16 cellular contexts compared by ENCODE assay signal in the genomic region with DNA sequence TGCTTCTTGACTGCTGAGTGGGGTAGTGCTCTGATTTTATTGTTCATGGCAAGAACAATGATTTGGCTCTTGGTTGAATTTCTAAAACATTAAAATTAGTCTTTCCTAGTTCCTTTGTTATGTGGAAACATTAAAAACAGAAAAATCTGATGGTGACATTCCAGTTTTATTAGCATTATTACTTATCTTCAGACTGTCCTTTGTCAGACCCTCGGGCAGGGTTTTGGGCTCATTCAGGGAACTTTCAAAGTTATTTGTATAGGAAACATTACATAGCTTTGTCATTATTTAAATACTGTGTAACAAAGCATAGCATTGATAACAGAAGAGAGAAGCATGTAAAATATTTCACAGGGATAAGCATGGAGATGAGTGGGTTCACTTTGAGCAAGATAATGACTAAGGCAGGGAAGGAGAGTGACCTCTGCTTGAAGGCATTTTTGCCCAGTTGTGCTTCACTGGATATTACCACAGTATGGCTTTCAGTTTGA.
DNase-seq lines count a peak whose midpoint lies in the region; TF ChIP-seq lines count a peak whose summit lies in the region.
"Had no signal": no experiment of that assay in that cellular context is flagged by ENCODE, and none has a peak within 500 bp of the region (broad histone marks: within the 10 kb centered on the region; RNA-seq: fewer than 3 reads in every experiment).

No MANE protein-coding gene starts in this region.

- CTCF ChIA-PET in AG04449 (lab: Yijun Ruan, JAX), result no interaction called here

- H2AFZ ChIP-seq in hepatocyte, result no peak overlapping the region

- H3K9me2 ChIP-seq in hepatocyte (replicated peaks; ENCODE audit: insufficient read depth), result no peaks in the 10 kb centered on the region

- H3K79me2 ChIP-seq in hepatocyte, result peaks cover 6% of the 10 kb centered on the region

- H3K4me1 Mint-ChIP-seq in progenitor cell of endocrine pancreas (ENCODE audit: low read depth), result peaks cover 10% of the 10 kb centered on the region

- POLR2A ChIA-PET in AG04449 (lab: Yijun Ruan, JAX), result no interaction called here

- H3K4me3 Mint-ChIP-seq in progenitor cell of endocrine pancreas (ENCODE audit: low read depth), result no peak overlapping the region
- H3K4me3 Mint-ChIP-seq: activated naive CD8-positive, alpha-beta T cell treated with anti-CD3 and anti-CD28 coated beads, Interleukin-2, amount 10 ng/mL, durations not matched to agents 7 days and 5 days; B cell had no signal

- H3K4me3 ChIP-seq in AG04449 (ENCODE audit: low read depth, low read length) (no peak overlapping the region), adipocyte (ENCODE audit: low read length) (no peak overlapping the region), hepatocyte (no peak overlapping the region)
- H3K4me3 ChIP-seq: thoracic aorta had no signal

- 22% methylated on average over 1 of the region's 1 CpG for WGBS in hepatocyte (ENCODE audit: low lambda C conversion rate, missing lambda C conversion rate)

- DNase-seq in AG04449 (ENCODE audit: low read depth, low spot score) (peak; percentile 29), GM04503 (ENCODE audit: low read depth) (peak; percentile 21), adipocyte (ENCODE audit: low read depth) (peak; percentile 41), glomerular visceral epithelial cell (ENCODE audit: extremely low spot score) (peak; percentile 84), NCI-H2171 (lab: John Stamatoyannopoulos, UW) (no peak), progenitor cell of endocrine pancreas (ENCODE audit: low spot score, unreplicated experiment) (no peak), caudate nucleus (lab: John Stamatoyannopoulos, UW) (no peak), hepatocyte (ENCODE audit: low spot score) (no peak)
- DNase-seq: activated CD4-positive, CD25-positive, alpha-beta regulatory T cell; activated naive CD8-positive, alpha-beta T cell treated with anti-CD3 and anti-CD28 coated beads, Interleukin-2, amount 10 ng/mL, durations not matched to agents 7 days and 5 days; dermis blood vessel endothelial cell; DMS79; NCI-H1105; NCI-H446 had no signal

- H4K20me1 ChIP-seq in hepatocyte (ENCODE audit: insufficient read depth, poor library complexity, severe bottlenecking), result no peaks in the 10 kb centered on the region

- H3K27ac ChIP-seq in caudate nucleus (ENCODE audit: low read depth, low read length), result no peak overlapping the region
- no peak overlapping the region for H3K27ac ChIP-seq in hepatocyte
- H3K27ac ChIP-seq: thoracic aorta had no signal

- no peak for TF ChIP-seq CTCF in AG04449 (IDR thresholded peaks at IDR 0.05; ENCODE audit: insufficient read depth, low read length, missing control alignments)
- TF ChIP-seq CTCF in progenitor cell of endocrine pancreas (IDR thresholded peaks at IDR 0.05; ENCODE audit: unreplicated experiment), result no peak
- no peak for TF ChIP-seq CTCF in hepatocyte (IDR thresholded peaks at IDR 0.05; ENCODE audit: poor library complexity)

- no peak overlapping the region for H3K27ac Mint-ChIP-seq in progenitor cell of endocrine pancreas
- H3K27ac Mint-ChIP-seq: activated naive CD8-positive, alpha-beta T cell treated with anti-CD3 and anti-CD28 coated beads, Interleukin-2, amount 10 ng/mL, durations not matched to agents 7 days and 5 days; B cell had no signal

- no peak overlapping the region for H3K4me2 ChIP-seq in hepatocyte

- H3K36me3 ChIP-seq in adipocyte (ENCODE audit: control insufficient read depth, insufficient read depth, low read length, severe bottlenecking), result peaks cover 8% of the 10 kb centered on the region
- H3K36me3 ChIP-seq in hepatocyte (replicated peaks; ENCODE audit: insufficient read depth, low read depth), result no peaks in the 10 kb centered on the region
- H3K36me3 ChIP-seq: thoracic aorta had no signal

- H3K4me1 ChIP-seq in adipocyte (ENCODE audit: control insufficient read depth, insufficient read depth, low read length) (peaks cover 15% of the 10 kb centered on the region), hepatocyte (ENCODE audit: insufficient read depth) (peaks cover 3% of the 10 kb centered on the region)

- H3K9me3 ChIP-seq in adipocyte (ENCODE audit: control insufficient read depth, low read length) (no peaks in the 10 kb centered on the region), hepatocyte (ENCODE audit: low read depth) (no peaks in the 10 kb centered on the region)
- H3K9me3 ChIP-seq: thoracic aorta had no signal

- no peak overlapping the region for H3K9ac ChIP-seq in adipocyte (ENCODE audit: low read length)

- H3K27me3 ChIP-seq in adipocyte (replicated peaks; ENCODE audit: control insufficient read depth, insufficient read depth, low read length), result no peaks in the 10 kb centered on the region
- H3K27me3 ChIP-seq in hepatocyte, result no peaks in the 10 kb centered on the region

- no peaks in the 10 kb centered on the region for H3K9me3 Mint-ChIP-seq in progenitor cell of endocrine pancreas (ENCODE audit: low read depth)
- H3K9me3 Mint-ChIP-seq: activated naive CD8-positive, alpha-beta T cell treated with anti-CD3 and anti-CD28 coated beads, Interleukin-2, amount 10 ng/mL, durations not matched to agents 7 days and 5 days had no signal

- H3K27me3 Mint-ChIP-seq in progenitor cell of endocrine pancreas, result no peaks in the 10 kb centered on the region
- H3K27me3 Mint-ChIP-seq: activated naive CD8-positive, alpha-beta T cell treated with anti-CD3 and anti-CD28 coated beads, Interleukin-2, amount 10 ng/mL, durations not matched to agents 7 days and 5 days; B cell had no signal

- H3K36me3 Mint-ChIP-seq in progenitor cell of endocrine pancreas (ENCODE audit: insufficient read depth), result peaks cover 2% of the 10 kb centered on the region

Comparison
In these comparisons a context has a peak if more than half of its experiments do, and no peak if none do; other contexts are left out.
1. DNase-seq: peak in AG04449 (single experiment), GM04503 (single experiment), adipocyte (single experiment) and glomerular visceral epithelial cell (single experiment); none in NCI-H2171 (single experiment), progenitor cell of endocrine pancreas (single experiment), caudate nucleus (0 of 61) and hepatocyte (single experiment).